ENCODE assay signal across 8 cellular contexts in the genomic region with DNA sequence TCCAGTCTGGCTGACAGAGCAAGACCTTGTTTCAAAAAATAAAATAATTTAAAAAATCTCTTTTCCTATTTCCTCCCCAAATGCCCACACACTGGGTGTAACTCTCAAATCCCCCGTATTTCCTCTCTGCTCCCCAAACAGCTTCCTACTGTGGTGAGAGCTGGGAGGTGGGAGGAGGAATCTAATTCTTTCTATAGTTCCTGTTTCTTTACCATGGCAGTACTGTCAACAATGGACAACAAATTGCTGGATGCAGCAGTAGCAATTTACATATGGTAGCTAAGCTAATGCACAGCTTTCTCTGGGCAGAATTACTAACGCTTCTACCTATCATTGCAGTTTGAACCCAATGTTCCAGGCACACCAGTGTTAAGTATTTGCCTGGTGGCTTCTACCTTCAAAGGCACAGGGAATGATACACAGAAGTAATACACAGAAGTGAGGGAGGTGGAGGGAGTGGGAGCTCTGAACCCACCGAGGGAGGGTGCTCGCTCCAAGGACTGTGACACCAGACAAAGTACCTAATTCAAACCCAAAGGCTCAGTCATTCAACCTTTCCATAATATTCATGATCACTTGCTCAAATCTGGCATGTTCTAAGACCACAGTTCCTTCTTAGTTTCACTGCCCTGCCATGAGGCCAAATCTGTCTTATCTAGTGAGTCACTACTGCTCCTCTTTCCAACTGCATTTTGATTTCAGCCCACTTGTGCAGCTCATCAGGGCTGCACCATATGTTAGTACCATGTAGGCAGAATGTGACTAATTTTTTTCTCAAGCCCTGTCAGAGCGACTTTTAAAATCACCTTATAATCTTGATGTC. TPM values are rescaled to one million over a fixed set of nuclear protein-coding genes. Genes with fewer than 3 reads are reported as not detected.
DNase-seq lines count a peak whose midpoint lies in the region; ATAC-seq, FAIRE-seq and TF ChIP-seq lines count a peak whose summit lies in the region.

No MANE protein-coding gene starts in this region.

- H3K36me3 ChIP-seq in PC-9 (ENCODE audit: low read depth) (no peaks in the 10 kb centered on the region), kidney (ENCODE audit: control insufficient read depth in 1 of 2, insufficient read depth in 2 of 2, low read length in 2 of 2) (no peaks in the 10 kb centered on the region), colonic mucosa (no peaks in the 10 kb centered on the region)

- no peaks in the 10 kb centered on the region for H3K9me3 ChIP-seq in PC-9 (ENCODE audit: insufficient read depth, low read depth)
- H3K9me3 ChIP-seq in kidney (ENCODE audit: control insufficient read depth in 1 of 2, low read length in 2 of 2), result no peaks in the 10 kb centered on the region
- no peaks in the 10 kb centered on the region for H3K9me3 ChIP-seq in colonic mucosa

- peaks cover 53% of the 10 kb centered on the region for H3F3A ChIP-seq in PC-9 (ENCODE audit: insufficient read depth, low read depth)

- POLR2A ChIA-PET in PC-9 (lab: Charles Lee; ENCODE audit: unreplicated experiment), result interaction anchor here (0.6 kb wide), 2 partner anchors 8 to 391 kb away, joined by 3 to 9 read pairs; no protein-coding TSS in a partner anchor

- H3K79me2 ChIP-seq in PC-9 (ENCODE audit: low read depth), result peaks cover 94% of the 10 kb centered on the region

- peak; percentile 53 for ATAC-seq in HG02759 (IDR thresholded peaks at IDR 0.05; ENCODE audit: unreplicated experiment)

- peak overlapping the region; percentile 80 for H3K27ac ChIP-seq in PC-9
- no peak overlapping the region for H3K27ac ChIP-seq in kidney (ENCODE audit: low read depth in 2 of 2, low read length in 2 of 2)
- no peak overlapping the region for H3K27ac ChIP-seq in colonic mucosa

- no peak for FAIRE-seq in kidney (lab: Jason Lieb, UNC)

- DNase-seq in Daoy (ENCODE audit: low read depth), result peak; percentile 82
- no peak for DNase-seq in PC-9
- peak; percentile 82 to 88 for DNase-seq in cardiac fibroblast (ENCODE audit: low read depth in 2 of 2)
- DNase-seq in middle frontal gyrus (ENCODE audit: extremely low spot score, low spot score), result peak; percentile 56
- no peak for DNase-seq in kidney
- no peak for DNase-seq in colonic mucosa
- DNase-seq in RPMI8226, result no peak

- H3K4me2 ChIP-seq in PC-9, result no peak overlapping the region

- H2AFZ ChIP-seq in PC-9, result no peak overlapping the region

- CTCF ChIA-PET in PC-9 (lab: Charles Lee), result no interaction called here

- H3K9ac ChIP-seq in kidney (ENCODE audit: low read length in 2 of 2) (no peak overlapping the region), colonic mucosa (ENCODE audit: low read depth in 2 of 2, low read length in 2 of 2) (no peak overlapping the region)

- no peaks in the 10 kb centered on the region for H3K9me2 ChIP-seq in PC-9 (ENCODE audit: insufficient read depth)

- H3K4me1 ChIP-seq in PC-9 (replicated peaks; ENCODE audit: insufficient read depth) (peaks cover 51% of the 10 kb centered on the region), kidney (ENCODE audit: control insufficient read depth in 1 of 2, insufficient read depth in 1 of 2, low read depth in 1 of 2, low read length in 2 of 2) (peaks cover 9 to 16% of the 10 kb centered on the region in 2 donors), colonic mucosa (peaks cover 17% of the 10 kb centered on the region)

- intact Hi-C loops in PC-9 (cut with micrococcal nuclease; ENCODE audit: unreplicated experiment), result no loop called here
- intact Hi-C loops in kidney (cut with DNase I), result no loop called here
- intact Hi-C loops in colonic mucosa (cut with DNase I), result no loop called here

- no peaks in the 10 kb centered on the region for H3K27me3 ChIP-seq in PC-9 (ENCODE audit: insufficient read depth, low read depth)
- no peaks in the 10 kb centered on the region for H3K27me3 ChIP-seq in colonic mucosa

- no peak overlapping the region for H3K4me3 ChIP-seq in PC-9
- no peak overlapping the region for H3K4me3 ChIP-seq in cardiac fibroblast (replicated peaks in 1 of 2; ENCODE audit: low read depth in 2 of 2, low read length in 2 of 2)
- H3K4me3 ChIP-seq in kidney (ENCODE audit: low read length in 2 of 2), result no peak overlapping the region
- H3K4me3 ChIP-seq in colonic mucosa, result no peak overlapping the region

- BruUV-seq in PC-9 (replicated peaks; lab: Mats Ljungman, UMichigan), result no TSS peak

- H4K20me1 ChIP-seq in PC-9 (ENCODE audit: insufficient read depth), result peaks cover 27% of the 10 kb centered on the region

- TF ChIP-seq CTCF in PC-9 (conservative IDR thresholded peaks at IDR 0.05) (no peak), cardiac fibroblast (IDR thresholded peaks at IDR 0.05; ENCODE audit: low read depth, low read length) (no peak), kidney (IDR thresholded peaks at IDR 0.05; ENCODE audit: borderline replicate concordance, extremely low read depth, insufficient read depth) (no peak), colonic mucosa (IDR thresholded peaks at IDR 0.05) (no peak)

RNA-seq across cellular contexts. Expression of a gene that starts 37.9 kb away (rescaled TPM):
- total RNA-seq in Daoy (2014; rRNA removed; shearing (Covaris generic)), result 59.9 and 62.5 TPM in 2 replicates
- total RNA-seq in PC-9 (2021) (115 and 165 TPM in 2 replicates), kidney (115 TPM), colonic mucosa (10 to 100 TPM; 76.1 to 96.8 TPM)
- polyA plus RNA-seq in kidney (ENCODE audit: insufficient read depth, low read depth, low replicate concordance), result 30.8 TPM

RNA-seq across cellular contexts. Expression of a gene that starts 50.4 kb away (rescaled TPM):
- total RNA-seq in Daoy (2014; rRNA removed; shearing (Covaris generic)), result 62.2 and 81.9 TPM in 2 replicates
- total RNA-seq in PC-9 (2021), result 74.8 and 79.0 TPM in 2 replicates
- total RNA-seq in kidney, result 34.6 TPM
- 90.3 TPM for polyA plus RNA-seq in kidney (ENCODE audit: insufficient read depth, low read depth, low replicate concordance)
- 10 to 100 TPM; 33.6 to 52.5 TPM for total RNA-seq in colonic mucosa

Comparison
In these comparisons a context has a peak if more than half of its experiments do, and no peak if none do; other contexts are left out.
1. DNase-seq: peak in Daoy (single experiment), cardiac fibroblast (2 of 2) and middle frontal gyrus (single experiment); none in PC-9 (0 of 2), kidney (single experiment), colonic mucosa (single experiment) and RPMI8226 (single experiment).